Comparison of ENCODE assay signal across 2 cellular contexts in the genomic region with DNA sequence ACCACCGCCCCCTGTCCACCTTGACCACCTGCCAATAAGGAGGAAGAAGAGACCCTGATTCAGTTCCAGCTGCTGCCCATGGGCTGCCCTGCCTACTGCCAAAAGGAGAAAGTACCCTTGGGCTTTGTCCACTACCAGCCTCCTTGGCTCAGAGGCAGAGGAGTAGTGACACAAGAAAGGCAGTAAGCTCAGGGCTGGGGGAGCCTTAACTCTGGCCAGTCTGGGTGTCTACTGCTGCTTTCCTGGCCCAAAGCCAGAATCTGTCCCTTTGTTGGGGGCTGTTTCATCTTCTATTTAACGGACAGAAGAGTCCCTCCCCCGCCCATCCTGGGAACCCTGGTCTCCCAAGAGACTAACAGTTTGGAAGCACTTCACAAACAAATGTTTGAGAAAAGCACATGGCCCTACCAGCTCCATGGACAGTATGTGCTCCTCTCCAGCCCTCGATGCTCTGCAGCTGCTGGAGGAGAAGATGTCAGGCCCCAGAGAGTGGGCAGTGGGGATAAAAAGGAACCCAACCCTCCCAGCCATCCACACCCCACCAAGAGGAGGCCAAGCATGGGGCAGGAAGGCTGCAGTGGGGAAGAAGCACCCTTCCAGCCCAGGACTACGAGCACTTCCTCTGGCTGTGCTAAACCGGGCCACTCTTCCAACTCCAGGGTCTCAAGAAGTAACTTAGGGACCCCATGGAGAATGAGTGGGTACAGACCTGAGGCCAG.
TF ChIP-seq lines count a peak whose summit lies in the region.

No MANE protein-coding gene starts in this region.

TF ChIP-seq in HCT116, 20 proteins besides CTCF, POLR2A, EP300 and RAD21:
- TF ChIP-seq, protein P1, sequence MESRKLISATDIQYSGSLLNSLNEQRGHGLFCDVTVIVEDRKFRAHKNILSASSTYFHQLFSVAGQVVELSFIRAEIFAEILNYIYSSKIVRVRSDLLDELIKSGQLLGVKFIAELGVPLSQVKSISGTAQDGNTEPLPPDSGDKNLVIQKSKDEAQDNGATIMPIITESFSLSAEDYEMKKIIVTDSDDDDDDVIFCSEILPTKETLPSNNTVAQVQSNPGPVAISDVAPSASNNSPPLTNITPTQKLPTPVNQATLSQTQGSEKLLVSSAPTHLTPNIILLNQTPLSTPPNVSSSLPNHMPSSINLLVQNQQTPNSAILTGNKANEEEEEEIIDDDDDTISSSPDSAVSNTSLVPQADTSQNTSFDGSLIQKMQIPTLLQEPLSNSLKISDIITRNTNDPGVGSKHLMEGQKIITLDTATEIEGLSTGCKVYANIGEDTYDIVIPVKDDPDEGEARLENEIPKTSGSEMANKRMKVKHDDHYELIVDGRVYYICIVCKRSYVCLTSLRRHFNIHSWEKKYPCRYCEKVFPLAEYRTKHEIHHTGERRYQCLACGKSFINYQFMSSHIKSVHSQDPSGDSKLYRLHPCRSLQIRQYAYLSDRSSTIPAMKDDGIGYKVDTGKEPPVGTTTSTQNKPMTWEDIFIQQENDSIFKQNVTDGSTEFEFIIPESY (IDR thresholded peaks at IDR 0.05; ENCODE audit: extremely low read depth, insufficient replicate concordance, low read length) = no peak
- TF ChIP-seq EZH2phosphoT487 (IDR thresholded peaks at IDR 0.05; ENCODE audit: borderline replicate concordance) = no peak

TF ChIP-seq in GM12878, 131 proteins besides CTCF, POLR2A, EP300 and RAD21:
- TF ChIP-seq SPI1 (IDR thresholded peaks at IDR 0.05; ENCODE audit: borderline replicate concordance, insufficient read depth, low read depth, low read length) = 0 out of 2 replicates have a peak, but pooled peaks have one; percentile 8
- TF ChIP-seq PAX8 (IDR thresholded peaks at IDR 0.05) = no peak
